In the genomic region with DNA sequence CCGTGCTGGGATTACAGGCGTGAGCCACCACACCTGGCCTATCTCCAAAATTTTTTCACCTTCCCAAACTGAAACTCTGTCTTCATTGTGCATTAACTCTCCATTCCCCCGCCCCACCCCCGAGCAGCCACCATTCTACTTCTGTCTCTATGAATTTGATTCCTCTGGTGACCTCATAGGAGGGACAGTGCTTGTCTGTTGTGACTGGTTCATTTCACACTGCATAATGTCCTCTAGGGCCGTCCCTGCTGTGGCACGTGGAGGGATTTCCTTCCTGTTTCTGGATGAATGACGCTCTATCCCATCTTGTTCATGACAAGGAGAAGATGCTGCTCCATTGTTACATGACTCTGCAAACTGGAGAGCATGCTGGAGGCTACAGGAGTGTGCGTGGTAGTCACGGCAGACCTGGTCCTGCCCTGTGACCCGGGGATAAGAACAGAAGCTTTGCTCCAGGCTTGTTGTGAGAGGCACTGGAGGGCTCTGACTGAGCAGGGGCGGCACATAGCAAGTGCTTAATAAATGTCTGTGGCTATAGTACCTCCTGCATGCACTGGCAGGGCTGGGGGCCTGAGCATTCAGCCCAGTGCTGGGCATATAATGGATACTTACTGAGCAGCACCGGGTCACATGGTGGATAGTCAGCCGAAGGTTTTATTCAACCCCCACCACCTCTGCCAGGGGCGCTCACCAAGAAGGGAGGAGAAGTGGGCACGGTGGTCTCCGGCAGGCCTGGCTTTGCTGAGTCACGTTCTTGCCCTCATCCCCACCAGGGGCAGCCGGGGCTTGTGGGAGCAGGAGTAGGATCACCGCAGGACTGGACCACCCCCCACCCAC, we compare ENCODE assay signal across 28 cellular contexts.
DNase-seq lines count a peak whose midpoint lies in the region; ATAC-seq and TF ChIP-seq lines count a peak whose summit lies in the region.
"Had no signal": no experiment of that assay in that cellular context is flagged by ENCODE, and none has a peak within 500 bp of the region (broad histone marks: within the 10 kb centered on the region; RNA-seq: fewer than 3 reads in every experiment).

No MANE protein-coding gene starts in this region.

- no peaks in the 10 kb centered on the region for H3K36me3 ChIP-seq in NT2/D1 (ENCODE audit: insufficient read depth, insufficient read length, low read length)
- no peaks in the 10 kb centered on the region for H3K36me3 ChIP-seq in sigmoid colon
- H3K36me3 ChIP-seq in MG63, result no peaks in the 10 kb centered on the region
- H3K36me3 ChIP-seq: ovary, right atrium auricular region, SJSA1, suprapubic skin, vagina had no signal

- peaks cover 2% of the 10 kb centered on the region for H3K36me3 Mint-ChIP-seq in effector memory CD8-positive, alpha-beta T cell (ENCODE audit: insufficient read depth)
- H3K36me3 Mint-ChIP-seq: natural killer cell; stimulated activated effector memory CD8-positive, alpha-beta T cell treated with anti-CD3 and anti-CD28 coated beads, Interleukin-12 subunit alpha, Interleukin-12 subunit beta, amount 100 ng/mL, for 72 hours had no signal

- no peak overlapping the region for H3K27ac ChIP-seq in sigmoid colon
- H3K27ac ChIP-seq: C4-2B, HL-60, ovary, right atrium auricular region, SJSA1, suprapubic skin, vagina had no signal

- H3K4me1 Mint-ChIP-seq in effector memory CD8-positive, alpha-beta T cell (ENCODE audit: low read depth in 2 of 2), result peaks cover 6 to 7% of the 10 kb centered on the region in 2 donors

- DNase-seq in GM13976 (ENCODE audit: low spot score), result peak; percentile 9
- no peak for DNase-seq in NT2/D1 (ENCODE audit: low read depth, low spot score)
- DNase-seq in left kidney (ENCODE audit: low read depth, low spot score), result peak; percentile 39
- DNase-seq in sigmoid colon, result peak; percentile 46
- no peak for DNase-seq in Kasumi-1 (lab: John Stamatoyannopoulos, UW)
- DNase-seq in stimulated activated naive CD8-positive, alpha-beta T cell treated with anti-CD3 and anti-CD28 coated beads, Interleukin-15, Interleukin-2, amounts not matched to agents 100 U/mL and 50 U/mL, for 24 hours, result no peak
- no peak for DNase-seq in effector memory CD8-positive, alpha-beta T cell
- DNase-seq in MG63, result no peak
- DNase-seq: activated CD8-positive, alpha-beta T cell treated with anti-CD3 and anti-CD28 coated beads for 36 hours; activated gamma-delta T cell; HFFc6; natural killer cell; NCI-H1092; NCI-H187; NCI-H2227 treated with DMSO at 0.1 percent for 48 hours; NCI-H69; ovary; stimulated activated CD4-positive, alpha-beta T cell treated with anti-CD3 and anti-CD28 coated beads, Interleukin-12 subunit alpha, Interleukin-12 subunit beta, amount 100 ng/mL, for 4 hours; stimulated activated CD4-positive, alpha-beta T cell treated with anti-CD3 and anti-CD28 coated beads, Interleukin-4, amount 100 ng/mL, for 24 hours; T-helper 1 cell had no signal

- peaks cover 8 to 42% of the 10 kb centered on the region in 2 donors for H3K27me3 Mint-ChIP-seq in effector memory CD8-positive, alpha-beta T cell
- H3K27me3 Mint-ChIP-seq: activated CD8-positive, alpha-beta T cell treated with anti-CD3 and anti-CD28 coated beads for 36 hours had no signal

- ATAC-seq in stimulated activated naive CD8-positive, alpha-beta T cell treated with anti-CD3 and anti-CD28 coated beads, Interleukin-15, Interleukin-2, amounts not matched to agents 100 U/mL and 50 U/mL, for 24 hours, result no peak
- no peak for ATAC-seq in effector memory CD8-positive, alpha-beta T cell (replicated peaks)
- ATAC-seq: activated CD4-positive, CD25-positive, alpha-beta regulatory T cell treated with anti-CD3 and anti-CD28 coated beads, Interleukin-2, amount 50 U/mL, for 24 hours; activated CD8-positive, alpha-beta T cell treated with anti-CD3 and anti-CD28 coated beads for 36 hours; natural killer cell; stimulated activated effector memory CD8-positive, alpha-beta T cell treated with anti-CD3 and anti-CD28 coated beads, Interleukin-12 subunit alpha, Interleukin-12 subunit beta, amount 100 ng/mL, for 72 hours had no signal

- WGBS in sigmoid colon, 2 donors, result 86 to 89% methylated on average over 19 of the region's 19 CpGs

- no peak overlapping the region for H3K4me3 Mint-ChIP-seq in effector memory CD8-positive, alpha-beta T cell
- H3K4me3 Mint-ChIP-seq: activated CD8-positive, alpha-beta T cell treated with anti-CD3 and anti-CD28 coated beads for 36 hours; HFFc6; natural killer cell; stimulated activated effector memory CD8-positive, alpha-beta T cell treated with anti-CD3 and anti-CD28 coated beads, Interleukin-12 subunit alpha, Interleukin-12 subunit beta, amount 100 ng/mL, for 72 hours had no signal

- intact Hi-C loops in sigmoid colon (cut with DNase I), result no loop called here

- H3K9ac ChIP-seq in NT2/D1 (ENCODE audit: insufficient read length, low read depth), result peak overlapping the region; percentile 32

- TF ChIP-seq POLR2A in sigmoid colon (IDR thresholded peaks at IDR 0.05), result no peak

- no peak for TF ChIP-seq EP300 in sigmoid colon (IDR thresholded peaks at IDR 0.05)

- H3K27ac Mint-ChIP-seq in effector memory CD8-positive, alpha-beta T cell, result no peak overlapping the region
- H3K27ac Mint-ChIP-seq: activated CD8-positive, alpha-beta T cell treated with anti-CD3 and anti-CD28 coated beads for 36 hours; HFFc6; natural killer cell; stimulated activated effector memory CD8-positive, alpha-beta T cell treated with anti-CD3 and anti-CD28 coated beads, Interleukin-12 subunit alpha, Interleukin-12 subunit beta, amount 100 ng/mL, for 72 hours had no signal

- TF ChIP-seq CTCF in GM13976 (IDR thresholded peaks at IDR 0.05; ENCODE audit: borderline replicate concordance, control extremely low read depth, extremely low read depth, insufficient read depth, missing control alignments) (no peak), sigmoid colon (IDR thresholded peaks at IDR 0.05) (no peak)

- in situ Hi-C loops in GM13976 (cut with MboI; ENCODE audit: low sequenced_read_pairs, unreplicated experiment), result no loop called here

- H3K4me3 ChIP-seq in NT2/D1 (ENCODE audit: insufficient read length, low read depth), result no peak overlapping the region
- no peak overlapping the region for H3K4me3 ChIP-seq in sigmoid colon
- H3K4me3 ChIP-seq in MG63, result no peak overlapping the region
- H3K4me3 ChIP-seq: ovary, right atrium auricular region, SJSA1, suprapubic skin, vagina had no signal

- H3K9me3 ChIP-seq in NT2/D1 (ENCODE audit: insufficient read depth, low read length) (no peaks in the 10 kb centered on the region), sigmoid colon (no peaks in the 10 kb centered on the region), MG63 (no peaks in the 10 kb centered on the region)
- H3K9me3 ChIP-seq: ovary, right atrium auricular region, SJSA1, suprapubic skin, vagina had no signal

- H3K4me1 ChIP-seq in NT2/D1 (ENCODE audit: insufficient read depth, insufficient read length) (peaks cover 9% of the 10 kb centered on the region), sigmoid colon (no peaks in the 10 kb centered on the region)
- H3K4me1 ChIP-seq: right atrium auricular region, suprapubic skin, vagina had no signal

- H3K9me3 Mint-ChIP-seq in effector memory CD8-positive, alpha-beta T cell, result no peaks in the 10 kb centered on the region
- H3K9me3 Mint-ChIP-seq: activated CD8-positive, alpha-beta T cell treated with anti-CD3 and anti-CD28 coated beads for 36 hours; HFFc6; natural killer cell; stimulated activated effector memory CD8-positive, alpha-beta T cell treated with anti-CD3 and anti-CD28 coated beads, Interleukin-12 subunit alpha, Interleukin-12 subunit beta, amount 100 ng/mL, for 72 hours had no signal

- H3K27me3 ChIP-seq in NT2/D1 (ENCODE audit: insufficient read depth, insufficient read length) (no peaks in the 10 kb centered on the region), sigmoid colon (no peaks in the 10 kb centered on the region), MG63 (no peaks in the 10 kb centered on the region)
- H3K27me3 ChIP-seq: ovary, right atrium auricular region, SJSA1, suprapubic skin, vagina had no signal

Comparison
In these comparisons a context has a peak if more than half of its experiments do, and no peak if none do; other contexts are left out.
1. DNase-seq: peak in GM13976 (single experiment), left kidney (single experiment) and sigmoid colon (single experiment); none in NT2/D1 (single experiment), Kasumi-1 (0 of 2), stimulated activated naive CD8-positive, alpha-beta T cell treated with anti-CD3 and anti-CD28 coated beads, Interleukin-15, Interleukin-2, amounts not matched to agents 100 U/mL and 50 U/mL, for 24 hours (single experiment), effector memory CD8-positive, alpha-beta T cell (0 of 3) and MG63 (single experiment).